Comparison of ENCODE assay signal across 29 cellular contexts in the genomic region with DNA sequence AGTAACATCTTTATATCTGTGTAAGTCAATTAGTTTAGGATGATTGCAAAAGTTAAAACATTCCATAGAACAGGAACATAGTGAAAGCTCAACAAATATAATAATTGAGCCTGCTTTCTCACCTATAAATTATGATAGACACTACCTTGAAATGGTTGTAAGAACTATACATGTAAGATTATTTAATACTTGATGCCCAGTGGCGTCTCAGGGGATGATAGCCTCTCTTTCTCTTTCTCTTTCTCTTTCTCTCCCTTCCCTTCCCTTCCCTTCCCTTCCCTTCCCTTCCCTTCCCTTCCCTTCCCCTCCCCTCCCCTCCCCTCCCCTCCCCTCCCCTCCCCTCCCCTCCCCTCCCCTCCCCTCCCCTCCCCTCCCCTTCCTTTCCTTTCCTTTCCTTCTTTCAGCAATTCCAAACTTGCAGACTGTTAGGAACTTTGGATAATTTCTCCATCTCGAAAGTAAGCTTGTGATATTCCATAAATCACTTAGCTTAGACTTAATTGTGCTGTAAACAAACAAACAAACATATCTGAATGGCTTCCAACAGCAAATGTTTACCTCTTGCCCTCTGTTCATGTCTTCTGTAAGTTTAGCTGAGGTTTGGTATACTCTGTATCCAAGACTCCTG.
"Had no signal": no experiment of that assay in that cellular context is flagged by ENCODE, and none has a peak within 500 bp of the region (broad histone marks: within the 10 kb centered on the region; RNA-seq: fewer than 3 reads in every experiment).

No MANE protein-coding gene starts in this region.

- H3K27ac Mint-ChIP-seq: dendritic cell treated with granulocyte-macrophage colony-stimulating factor and Interleukin-4, amounts not matched to agents 40 ng/mL and 50 ng/mL, for 4 days; effector memory CD8-positive, alpha-beta T cell; endodermal cell had no signal

- H3K79me2 ChIP-seq: hepatocyte had no signal

- H3K4me3 ChIP-seq: colonic mucosa, coronary artery, dorsolateral prefrontal cortex, esophagus muscularis mucosa, esophagus squamous epithelium, gastrocnemius medialis, gastroesophageal sphincter, heart left ventricle, heart right ventricle, hepatocyte had no signal

- FAIRE-seq: endometrium, endothelial cell of umbilical vein, frontal cortex had no signal

- H3K27me3 Mint-ChIP-seq: dendritic cell treated with granulocyte-macrophage colony-stimulating factor and Interleukin-4, amounts not matched to agents 40 ng/mL and 50 ng/mL, for 4 days; effector memory CD8-positive, alpha-beta T cell had no signal

- H3K9me3 Mint-ChIP-seq: endodermal cell had no signal

- H3K4me2 ChIP-seq: hepatocyte had no signal

- H3K4me1 ChIP-seq: colonic mucosa, esophagus muscularis mucosa, esophagus squamous epithelium, foreskin keratinocyte, gastrocnemius medialis, gastroesophageal sphincter, heart left ventricle, heart right ventricle had no signal

- H3K27ac ChIP-seq: colonic mucosa, coronary artery, dorsolateral prefrontal cortex, epithelial cell of prostate, esophagus muscularis mucosa, esophagus squamous epithelium, foreskin keratinocyte, gastrocnemius medialis, gastroesophageal sphincter, heart left ventricle, heart right ventricle, hepatocyte had no signal

- H3K9me3 ChIP-seq: colonic mucosa, esophagus muscularis mucosa, esophagus squamous epithelium, gastrocnemius medialis, gastroesophageal sphincter, heart left ventricle had no signal

- H3K36me3 ChIP-seq: colonic mucosa, esophagus muscularis mucosa, esophagus squamous epithelium, gastrocnemius medialis, gastroesophageal sphincter, heart left ventricle, heart right ventricle had no signal

- H3K27me3 ChIP-seq: colonic mucosa, dorsolateral prefrontal cortex, esophagus muscularis mucosa, esophagus squamous epithelium, foreskin keratinocyte, gastrocnemius medialis, gastroesophageal sphincter, heart left ventricle, heart right ventricle, hepatocyte had no signal

- DNase-seq: colonic mucosa; cortex of kidney; dermis blood vessel endothelial cell; dorsolateral prefrontal cortex; effector CD4-positive, alpha-beta T cell; effector CD8-positive, alpha-beta T cell; effector memory CD4-positive, alpha-beta T cell; effector memory CD8-positive, alpha-beta T cell; endodermal cell; erythroblast; esophagus squamous epithelium; foreskin fibroblast; foreskin keratinocyte; foreskin melanocyte; gastrocnemius medialis; glutamatergic neuron; head of caudate nucleus; heart left ventricle; heart right ventricle had no signal

- ATAC-seq: effector memory CD8-positive, alpha-beta T cell; esophagus mucosa; foreskin keratinocyte; gastrocnemius medialis; gastroesophageal sphincter; heart left ventricle; heart right ventricle had no signal

- H3K4me3 Mint-ChIP-seq: dendritic cell treated with granulocyte-macrophage colony-stimulating factor and Interleukin-4, amounts not matched to agents 40 ng/mL and 50 ng/mL, for 4 days; effector memory CD8-positive, alpha-beta T cell; endodermal cell had no signal

- H2AFZ ChIP-seq: hepatocyte had no signal
